Comparison of ENCODE assay signal across 17 cellular contexts in the genomic region with DNA sequence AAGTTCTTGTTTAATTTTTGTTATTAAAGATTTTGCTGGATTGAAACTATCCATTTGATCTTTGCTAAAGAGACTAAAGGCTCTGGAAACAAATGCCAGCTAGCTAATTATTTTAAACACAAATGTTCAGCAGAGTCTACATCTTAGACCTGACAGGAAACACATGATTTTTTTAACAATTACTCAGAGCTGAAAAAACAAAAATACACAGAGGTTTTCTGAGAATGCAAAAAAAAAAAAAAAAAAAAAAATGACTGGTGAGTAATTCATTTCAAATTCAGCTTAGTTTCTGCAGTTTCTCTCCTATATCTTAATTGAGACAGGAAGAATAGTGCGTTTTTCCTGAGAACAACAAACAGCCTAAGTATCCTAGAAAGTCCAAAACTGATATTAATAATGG.
"Had no signal": no experiment of that assay in that cellular context is flagged by ENCODE, and none has a peak within 500 bp of the region (broad histone marks: within the 10 kb centered on the region; RNA-seq: fewer than 3 reads in every experiment).

No MANE protein-coding gene starts in this region.

- H3K4me3 ChIP-seq: left ventricle myocardium inferior, pancreas, stomach had no signal

- H3K4me3 Mint-ChIP-seq: activated CD4-positive, alpha-beta memory T cell treated with anti-CD3 and anti-CD28 coated beads for 36 hours; activated naive CD8-positive, alpha-beta T cell treated with anti-CD3 and anti-CD28 coated beads, Interleukin-2, amount 10 ng/mL, durations not matched to agents 7 days and 5 days; activated T-cell treated with anti-CD3 and anti-CD28 coated beads, Interleukin-2, amount 50 U/mL, for 72 hours; central memory CD8-positive, alpha-beta T cell; T-cell had no signal

- H3K4me1 Mint-ChIP-seq: activated naive CD8-positive, alpha-beta T cell treated with anti-CD3 and anti-CD28 coated beads, Interleukin-2, amount 10 ng/mL, durations not matched to agents 7 days and 5 days; central memory CD8-positive, alpha-beta T cell; T-cell had no signal

- H3K27ac ChIP-seq: epithelial cell of prostate, left ventricle myocardium inferior, pancreas, stomach had no signal

- H3K36me3 ChIP-seq: left ventricle myocardium inferior, pancreas, stomach had no signal

- H3K27me3 ChIP-seq: pancreas, stomach had no signal

- ATAC-seq: activated T-cell treated with anti-CD3 and anti-CD28 coated beads, Interleukin-2, amount 50 U/mL, for 72 hours; pancreas; T-cell had no signal

- FAIRE-seq: keratinocyte, pancreas had no signal

- H3K4me1 ChIP-seq: pancreas, stomach had no signal

- H3K27ac Mint-ChIP-seq: activated CD4-positive, alpha-beta memory T cell treated with anti-CD3 and anti-CD28 coated beads for 36 hours; activated naive CD8-positive, alpha-beta T cell treated with anti-CD3 and anti-CD28 coated beads, Interleukin-2, amount 10 ng/mL, durations not matched to agents 7 days and 5 days; activated T-cell treated with anti-CD3 and anti-CD28 coated beads, Interleukin-2, amount 50 U/mL, for 72 hours; T-cell had no signal

- H3K36me3 Mint-ChIP-seq: activated CD4-positive, alpha-beta memory T cell treated with anti-CD3 and anti-CD28 coated beads for 36 hours; activated naive CD8-positive, alpha-beta T cell treated with anti-CD3 and anti-CD28 coated beads, Interleukin-2, amount 10 ng/mL, durations not matched to agents 7 days and 5 days; T-cell had no signal

- H3K9me3 Mint-ChIP-seq: activated CD4-positive, alpha-beta memory T cell treated with anti-CD3 and anti-CD28 coated beads for 36 hours; activated T-cell treated with anti-CD3 and anti-CD28 coated beads, Interleukin-2, amount 50 U/mL, for 72 hours; central memory CD8-positive, alpha-beta T cell; T-cell had no signal

- H3K27me3 Mint-ChIP-seq: activated CD4-positive, alpha-beta memory T cell treated with anti-CD3 and anti-CD28 coated beads for 36 hours; activated naive CD8-positive, alpha-beta T cell treated with anti-CD3 and anti-CD28 coated beads, Interleukin-2, amount 10 ng/mL, durations not matched to agents 7 days and 5 days; central memory CD8-positive, alpha-beta T cell; T-cell had no signal

- H3K9me3 ChIP-seq: left ventricle myocardium inferior, pancreas, stomach had no signal

- DNase-seq: activated CD4-positive, alpha-beta memory T cell treated with anti-CD3 and anti-CD28 coated beads for 36 hours; activated CD8-positive, alpha-beta memory T cell treated with anti-CD3 and anti-CD28 coated beads, Interleukin-2, amount 50 U/mL, for 4 hours; activated naive CD8-positive, alpha-beta T cell treated with anti-CD3 and anti-CD28 coated beads, Interleukin-2, amount 10 ng/mL, durations not matched to agents 7 days and 5 days; activated T-cell treated with anti-CD3 and anti-CD28 coated beads, Interleukin-2, amount 50 U/mL, for 72 hours; effector memory CD4-positive, alpha-beta T cell; foreskin melanocyte; left ventricle myocardium inferior; mesendoderm; pancreas; stimulated activated CD4-positive, alpha-beta T cell treated with anti-CD3 and anti-CD28 coated beads, Interleukin-15, amount 100 ng/mL, for 24 hours; stimulated activated CD4-positive, alpha-beta T cell treated with anti-CD3 and anti-CD28 coated beads, Interleukin-4, amount 100 ng/mL, for 4 hours; stomach; T-cell; T1000 had no signal
